19 cellular contexts compared by ENCODE assay signal in the genomic region with DNA sequence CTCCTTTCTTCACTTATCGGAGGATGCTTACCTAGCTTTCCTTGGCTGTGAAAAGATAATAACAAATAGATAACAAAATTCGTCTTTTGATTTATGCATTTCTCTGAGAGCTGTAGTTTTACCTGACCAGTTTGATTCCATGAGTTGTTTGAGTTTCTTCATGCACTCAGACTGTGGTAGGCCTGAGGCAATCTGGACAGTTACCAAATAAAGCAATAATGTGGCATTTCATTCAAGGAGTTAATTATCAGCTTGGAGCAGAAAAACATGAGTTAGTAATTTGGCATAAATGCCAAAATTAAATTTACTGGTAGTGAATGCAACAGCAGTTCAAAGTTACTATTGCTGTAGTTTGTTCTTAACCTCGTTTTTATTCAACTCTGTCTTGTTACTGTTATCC. TPM values are rescaled to one million over a fixed set of nuclear protein-coding genes. Genes with fewer than 3 reads are reported as not detected.
"Had no signal": no experiment of that assay in that cellular context is flagged by ENCODE, and none has a peak within 500 bp of the region (broad histone marks: within the 10 kb centered on the region; RNA-seq: fewer than 3 reads in every experiment).

No MANE protein-coding gene starts in this region.

- H3K27me3 ChIP-seq: brain microvascular endothelial cell, esophagus muscularis mucosa, gastrocnemius medialis, heart right ventricle, suprapubic skin, upper lobe of right lung had no signal

- DNase-seq: activated naive CD4-positive, alpha-beta T cell treated with anti-CD3 and anti-CD28 coated beads, Interleukin-2, amount 10 ng/mL, durations not matched to agents 7 days and 5 days; brain microvascular endothelial cell; gastrocnemius medialis; heart right ventricle; islet precursor cell; stimulated activated CD4-positive, alpha-beta T cell treated with anti-CD3 and anti-CD28 coated beads, Interleukin-12 subunit alpha, Interleukin-12 subunit beta, amount 100 ng/mL, for 4 hours; stimulated activated naive CD4-positive, alpha-beta T cell treated with Interleukin-2 at 50 U/mL for 16 hours; upper lobe of right lung had no signal

- ATAC-seq: gastrocnemius medialis, heart right ventricle, upper lobe of right lung, WTC11 had no signal

- H3K4me3 Mint-ChIP-seq: activated naive CD4-positive, alpha-beta T cell treated with anti-CD3 and anti-CD28 coated beads, Interleukin-2, amount 10 ng/mL, durations not matched to agents 7 days and 5 days; mesothelial cell of epicardium; neural crest cell; T-helper 1 cell treated with Interleukin-12 subunit alpha and Interleukin-12 subunit beta and Interleukin-4 antibody, amounts not matched to agents 30 μg/mL and 1 μg/mL, for 36 hours; WTC11 had no signal

- H3K4me1 ChIP-seq: upper lobe of right lung had no signal

- H3K9me3 ChIP-seq: esophagus muscularis mucosa, gastrocnemius medialis, heart right ventricle, suprapubic skin, upper lobe of right lung had no signal

- H3K27ac ChIP-seq: brain microvascular endothelial cell, esophagus muscularis mucosa, heart right ventricle, suprapubic skin, upper lobe of right lung had no signal

- H3K27me3 Mint-ChIP-seq: activated naive CD4-positive, alpha-beta T cell treated with anti-CD3 and anti-CD28 coated beads, Interleukin-2, amount 10 ng/mL, durations not matched to agents 7 days and 5 days had no signal

- H3K4me3 ChIP-seq: esophagus muscularis mucosa, gastrocnemius medialis, heart right ventricle, suprapubic skin, upper lobe of right lung had no signal

- H3K4me1 Mint-ChIP-seq: neural crest cell, WTC11 had no signal

- H3K9me3 Mint-ChIP-seq: neural crest cell had no signal

- H3K27ac Mint-ChIP-seq: activated naive CD4-positive, alpha-beta T cell treated with anti-CD3 and anti-CD28 coated beads, Interleukin-2, amount 10 ng/mL, durations not matched to agents 7 days and 5 days; activated T-helper 2 cell treated with anti-CD3 and anti-CD28 coated beads, Interferon-gamma antibody, Interleukin-2, Interleukin-4, amounts not matched to agents 10 μg/mL and 5 μg/mL and 100 μg/mL, durations not matched to agents 14 hours and 24 hours and 36 hours; mesothelial cell of epicardium; T-helper 1 cell treated with Interleukin-12 subunit alpha and Interleukin-12 subunit beta and Interleukin-4 antibody, amounts not matched to agents 30 μg/mL and 1 μg/mL, for 36 hours; WTC11 had no signal

RNA-seq across cellular contexts. Expression of a gene that starts 53.5 kb away (rescaled TPM):
- total RNA-seq: activated T-helper 2 cell treated with anti-CD3 and anti-CD28 coated beads, Interferon-gamma antibody, Interleukin-2, Interleukin-4, amounts not matched to agents 10 μg/mL and 5 μg/mL and 100 μg/mL, durations not matched to agents 14 hours and 24 hours and 36 hours; cerebellum; dermis microvascular lymphatic vessel endothelial cell; esophagus muscularis mucosa; mesothelial cell of epicardium; myocyte; neural crest cell; pulmonary artery endothelial cell; suprapubic skin; upper lobe of right lung; WTC11 had no signal
